ENCODE assay signal across 21 cellular contexts in genomic region chr19:13282486-13283065, GRCh38.
DNase-seq lines count a peak whose midpoint lies in the region; ATAC-seq, FAIRE-seq and TF ChIP-seq lines count a peak whose summit lies in the region.
"Had no signal": no experiment of that assay in that cellular context is flagged by ENCODE, and none has a peak within 500 bp of the region (broad histone marks: within the 10 kb centered on the region; RNA-seq: fewer than 3 reads in every experiment).

No MANE protein-coding gene starts in this region.

- no peak overlapping the region for H2BK12ac ChIP-seq in trophoblast cell (ENCODE audit: low read length)

- H2BK5ac ChIP-seq in trophoblast cell (ENCODE audit: low read depth, low read length, poor library complexity), result no peak overlapping the region

- no peak for TF ChIP-seq RAD21 in HepG2 (CRISPR knock-in tag; IDR thresholded peaks at IDR 0.05)

- no peak overlapping the region for H4K8ac ChIP-seq in trophoblast cell (ENCODE audit: low read depth, low read length)

- TF ChIP-seq POLR2A in HepG2 (IDR thresholded peaks at IDR 0.05; ENCODE audit: insufficient read depth in 1 of 2, low read depth in 2 of 2, low read length in 2 of 2) (no peak), right lobe of liver (IDR thresholded peaks at IDR 0.05) (no peak), tibial nerve (IDR thresholded peaks at IDR 0.05) (no peak)

- no peaks in the 10 kb centered on the region for H3K36me3 ChIP-seq in HepG2 (replicated peaks in 1 of 2; ENCODE audit: control insufficient read depth in 1 of 2, insufficient read depth in 2 of 2, low read length in 2 of 2)
- no peaks in the 10 kb centered on the region for H3K36me3 ChIP-seq in right lobe of liver
- H3K36me3 ChIP-seq in trophoblast cell (ENCODE audit: control insufficient read depth in 1 of 2, insufficient read depth in 2 of 2, low read length in 2 of 2), result no peaks in the 10 kb centered on the region
- H3K36me3 ChIP-seq in tibial nerve, result no peaks in the 10 kb centered on the region

- POLR2A ChIA-PET in HepG2 (lab: Yijun Ruan, JAX), result no interaction called here

- H3K79me2 ChIP-seq in HepG2 (ENCODE audit: insufficient read depth, low read length) (no peaks in the 10 kb centered on the region), trophoblast cell (ENCODE audit: control insufficient read depth, insufficient read depth, low read length, poor library complexity) (no peaks in the 10 kb centered on the region)

- CTCF ChIA-PET in HepG2 (lab: Yijun Ruan, JAX; ENCODE audit: low intra/inter-chr PET ratio, low total read pairs), result no interaction called here

- no peak overlapping the region for H3K4me3 ChIP-seq in HepG2 (replicated peaks in 1 of 3; ENCODE audit: insufficient read depth in 1 of 3, low read depth in 2 of 3, low read length in 3 of 3)
- no peak overlapping the region for H3K4me3 ChIP-seq in right lobe of liver
- H3K4me3 ChIP-seq in dorsolateral prefrontal cortex, result no peak overlapping the region
- H3K4me3 ChIP-seq in trophoblast cell (ENCODE audit: low read depth, low read length), result peak overlapping the region; percentile 2
- H3K4me3 ChIP-seq in tibial nerve, result no peak overlapping the region
- H3K4me3 ChIP-seq: GM23248 had no signal

- H3K4me1 ChIP-seq in HepG2 (ENCODE audit: insufficient read depth, low read length) (no peaks in the 10 kb centered on the region), right lobe of liver (no peaks in the 10 kb centered on the region), trophoblast cell (ENCODE audit: control insufficient read depth in 1 of 2, insufficient read depth in 2 of 2, low read length in 2 of 2) (no peaks in the 10 kb centered on the region), tibial nerve (peaks cover 0 to 10% (median 0%) of the 10 kb centered on the region in 4 donors)

- H3K27me3 ChIP-seq in HepG2 (ENCODE audit: control insufficient read depth in 1 of 2, insufficient read depth in 2 of 2, low read length in 2 of 2), result peaks cover 1 to 3% of the 10 kb centered on the region in 2 experiments; a peak in 3 of 5 replicates
- H3K27me3 ChIP-seq in right lobe of liver, result no peaks in the 10 kb centered on the region
- H3K27me3 ChIP-seq in dorsolateral prefrontal cortex, result no peaks in the 10 kb centered on the region
- H3K27me3 ChIP-seq in trophoblast cell (ENCODE audit: insufficient read depth, low read length), result no peaks in the 10 kb centered on the region
- peaks cover 0 to 11% of the 10 kb centered on the region in 2 donors for H3K27me3 ChIP-seq in tibial nerve

- H3K23ac ChIP-seq in trophoblast cell (ENCODE audit: low read length), result no peak overlapping the region

- WGBS in HepG2 (ENCODE audit: low lambda C conversion rate), result 26% methylated on average over 7 of the region's 8 CpGs
- WGBS in right lobe of liver (ENCODE audit: insufficient coverage, low coverage, low lambda C conversion rate, missing lambda C conversion rate), result 36% methylated on average over 5 of the region's 8 CpGs
- WGBS in trophoblast cell (ENCODE audit: extremely low coverage, insufficient coverage, insufficient read length), result no CpG with 5 or more reads among the region's 8 CpGs
- 63 to 70% methylated on average over 8 of the region's 8 CpGs for WGBS in tibial nerve, 2 donors

- no peak overlapping the region for H2BK120ac ChIP-seq in trophoblast cell (ENCODE audit: insufficient read depth, low read length, poor library complexity)

- no peak for FAIRE-seq in HepG2 (lab: Jason Lieb, UNC)
- FAIRE-seq: D721Med, G401.6, GM12891, H54 had no signal

- no peak overlapping the region for H4K91ac ChIP-seq in trophoblast cell (ENCODE audit: low read depth, low read length)

- no peaks in the 10 kb centered on the region for H3K79me1 ChIP-seq in trophoblast cell (ENCODE audit: low read length)

- TF ChIP-seq EP300 in HepG2 (IDR thresholded peaks at IDR 0.05; ENCODE audit: low read depth in 2 of 2, low read length in 2 of 2) (no peak), HepG2 (CRISPR knock-in tag; IDR thresholded peaks at IDR 0.05; ENCODE audit: borderline replicate concordance) (no peak), tibial nerve (IDR thresholded peaks at IDR 0.05) (no peak)

- in situ Hi-C loops in HepG2 (cut with HindIII; ENCODE audit: extremely low pct_ligation_motif_present, low pct_unique_long_range_greater_than_20kb), result no loop called here

- no peak overlapping the region for H2AK5ac ChIP-seq in trophoblast cell (ENCODE audit: low read length)

- intact Hi-C loops in HepG2 (cut with micrococcal nuclease; ENCODE audit: unreplicated experiment) (no loop called here), right lobe of liver (cut with DNase I) (loop anchor here (10.0 kb wide), 2 partner anchors 152 to 302 kb away; no protein-coding TSS in a partner anchor), dorsolateral prefrontal cortex (cut with DNase I) (no loop called here)

- H4K20me1 ChIP-seq in HepG2 (ENCODE audit: insufficient read depth, low read length), result no peaks in the 10 kb centered on the region

- ATAC-seq in HepG2 (no peak), right lobe of liver (no peak)
- ATAC-seq: CD8-positive, alpha-beta T cell; HCT116 had no signal

- H3K14ac ChIP-seq in trophoblast cell (ENCODE audit: low read length), result no peak overlapping the region

- H3K27ac ChIP-seq in HepG2 (ENCODE audit: extremely low read length, insufficient read depth, low read length) (no peak overlapping the region), right lobe of liver (no peak overlapping the region), dorsolateral prefrontal cortex (peak overlapping the region in 56 of 59 donors; percentile 54 to 97 (median 86)), trophoblast cell (ENCODE audit: low read depth, low read length) (no peak overlapping the region), tibial nerve (peak overlapping the region in 1 of 4 donors; percentile 34)
- H3K27ac ChIP-seq: GM23248 had no signal

- no peak for DNase-seq in HepG2 (ENCODE audit: low spot score)
- no peak for DNase-seq in right lobe of liver
- DNase-seq in dorsolateral prefrontal cortex, result no peak
- DNase-seq in trophoblast cell, result no peak
- no peak for DNase-seq in AG08396 (ENCODE audit: low spot score)
- no peak for DNase-seq in mesenteric fat pad (ENCODE audit: low spot score)
- no peak for DNase-seq in tibial nerve (ENCODE audit: low spot score in 2 of 2)
- DNase-seq: 8988T; ACHN; CD8-positive, alpha-beta T cell; COR-L47; DMS153; DMS79 treated with DMSO at 0.1 percent for 48 hours; EL; IMR-90 had no signal

- no peak overlapping the region for H3K18ac ChIP-seq in trophoblast cell (ENCODE audit: low read length)

- no peak overlapping the region for H3K4me2 ChIP-seq in HepG2 (ENCODE audit: low read depth, low read length)
- no peak overlapping the region for H3K4me2 ChIP-seq in trophoblast cell (ENCODE audit: low read length)

- H3K9ac ChIP-seq in HepG2 (ENCODE audit: insufficient read depth, low read depth, low read length), result no peak overlapping the region
- no peak overlapping the region for H3K9ac ChIP-seq in trophoblast cell (ENCODE audit: low read length)
- H3K9ac ChIP-seq: GM23248 had no signal

- no peak overlapping the region for H2AFZ ChIP-seq in HepG2 (ENCODE audit: low read length)
- no peak overlapping the region for H2AFZ ChIP-seq in trophoblast cell (ENCODE audit: insufficient read depth, low read length, poor library complexity)

- H3K9me3 ChIP-seq in HepG2 (ENCODE audit: low read length) (no peaks in the 10 kb centered on the region), right lobe of liver (no peaks in the 10 kb centered on the region), trophoblast cell (ENCODE audit: insufficient read depth, low read depth, low read length) (no peaks in the 10 kb centered on the region), tibial nerve (no peaks in the 10 kb centered on the region)

- no TSS peak for BruUV-seq in HepG2 (replicated peaks; lab: Mats Ljungman, UMichigan)

- H4K12ac ChIP-seq in trophoblast cell (ENCODE audit: low read depth, low read length), result no peak overlapping the region

- H3K4ac ChIP-seq in trophoblast cell (ENCODE audit: low read depth, low read length), result no peak overlapping the region

- TF ChIP-seq CTCF in HepG2 (CRISPR knock-in tag; IDR thresholded peaks at IDR 0.05), result no peak
- TF ChIP-seq CTCF in right lobe of liver (IDR thresholded peaks at IDR 0.05), result no peak
- TF ChIP-seq CTCF in dorsolateral prefrontal cortex (IDR thresholded peaks at IDR 0.05 in 54 of 56, conservative IDR thresholded peaks at IDR 0.05 in 2 of 56; ENCODE audit: low read depth in 1 of 56, partially characterized antibody in 56 of 56), result no peak
- TF ChIP-seq CTCF in tibial nerve (IDR thresholded peaks at IDR 0.05), result no peak

TF ChIP-seq in HepG2, 621 proteins besides CTCF, POLR2A, EP300 and RAD21:
- TF ChIP-seq PAWR (CRISPR knock-in tag; IDR thresholded peaks at IDR 0.05; ENCODE audit: borderline replicate concordance), result no peak
- TF ChIP-seq ZNF629 (CRISPR knock-in tag; conservative IDR thresholded peaks at IDR 0.05), result peak; percentile 55

Comparison
In these comparisons a context has a peak if more than half of its experiments do, and no peak if none do; other contexts are left out.
1. intact Hi-C loops: an anchor here in right lobe of liver (10.0 kb wide); none called in HepG2 and dorsolateral prefrontal cortex.
2. H3K27ac ChIP-seq: peak in dorsolateral prefrontal cortex (56 of 59); none in HepG2 (single experiment), right lobe of liver (0 of 3) and trophoblast cell (single experiment).